Comparison of ENCODE assay signal across 2 cellular contexts in the genomic region with DNA sequence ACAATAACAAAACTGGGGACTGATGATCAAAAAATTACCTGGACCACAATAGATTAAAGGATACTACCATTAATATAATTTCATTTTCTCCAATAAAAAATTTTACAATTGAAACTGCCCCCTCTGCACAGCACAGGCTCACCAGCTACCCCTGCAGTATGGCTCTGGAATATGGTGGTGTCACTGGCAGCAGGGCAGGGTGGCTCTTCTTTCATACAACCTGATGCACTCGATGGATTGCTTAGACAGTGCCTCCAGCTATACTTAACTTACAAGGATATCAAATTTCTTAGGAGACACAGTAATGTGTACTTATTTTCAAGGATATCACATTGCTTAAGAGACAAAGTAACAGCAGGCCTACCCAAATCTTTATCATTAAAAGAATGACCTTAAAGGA.
TF ChIP-seq lines count a peak whose summit lies in the region.

No MANE protein-coding gene starts in this region.

TF ChIP-seq in SK-N-SH treated with all-trans-retinoic acid at 6 μM for 48 hours, 23 proteins besides CTCF, POLR2A, EP300 and RAD21 (continued from another document):
- TF ChIP-seq, protein P1, sequence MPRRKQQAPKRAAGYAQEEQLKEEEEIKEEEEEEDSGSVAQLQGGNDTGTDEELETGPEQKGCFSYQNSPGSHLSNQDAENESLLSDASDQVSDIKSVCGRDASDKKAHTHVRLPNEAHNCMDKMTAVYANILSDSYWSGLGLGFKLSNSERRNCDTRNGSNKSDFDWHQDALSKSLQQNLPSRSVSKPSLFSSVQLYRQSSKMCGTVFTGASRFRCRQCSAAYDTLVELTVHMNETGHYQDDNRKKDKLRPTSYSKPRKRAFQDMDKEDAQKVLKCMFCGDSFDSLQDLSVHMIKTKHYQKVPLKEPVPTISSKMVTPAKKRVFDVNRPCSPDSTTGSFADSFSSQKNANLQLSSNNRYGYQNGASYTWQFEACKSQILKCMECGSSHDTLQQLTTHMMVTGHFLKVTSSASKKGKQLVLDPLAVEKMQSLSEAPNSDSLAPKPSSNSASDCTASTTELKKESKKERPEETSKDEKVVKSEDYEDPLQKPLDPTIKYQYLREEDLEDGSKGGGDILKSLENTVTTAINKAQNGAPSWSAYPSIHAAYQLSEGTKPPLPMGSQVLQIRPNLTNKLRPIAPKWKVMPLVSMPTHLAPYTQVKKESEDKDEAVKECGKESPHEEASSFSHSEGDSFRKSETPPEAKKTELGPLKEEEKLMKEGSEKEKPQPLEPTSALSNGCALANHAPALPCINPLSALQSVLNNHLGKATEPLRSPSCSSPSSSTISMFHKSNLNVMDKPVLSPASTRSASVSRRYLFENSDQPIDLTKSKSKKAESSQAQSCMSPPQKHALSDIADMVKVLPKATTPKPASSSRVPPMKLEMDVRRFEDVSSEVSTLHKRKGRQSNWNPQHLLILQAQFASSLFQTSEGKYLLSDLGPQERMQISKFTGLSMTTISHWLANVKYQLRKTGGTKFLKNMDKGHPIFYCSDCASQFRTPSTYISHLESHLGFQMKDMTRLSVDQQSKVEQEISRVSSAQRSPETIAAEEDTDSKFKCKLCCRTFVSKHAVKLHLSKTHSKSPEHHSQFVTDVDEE (CRISPR knock-in tag; IDR thresholded peaks at IDR 0.05): no peak
- TF ChIP-seq ZC3H10 (CRISPR knock-in tag; IDR thresholded peaks at IDR 0.05) (no peak), PATZ1 (CRISPR knock-in tag; IDR thresholded peaks at IDR 0.05; ENCODE audit: borderline replicate concordance) (no peak), SNAI2 (CRISPR knock-in tag; IDR thresholded peaks at IDR 0.05) (no peak), TOX (CRISPR knock-in tag; IDR thresholded peaks at IDR 0.05; ENCODE audit: borderline replicate concordance) (no peak), ZNF8 (CRISPR knock-in tag; IDR thresholded peaks at IDR 0.05) (no peak), ZNF565 (CRISPR knock-in tag; conservative IDR thresholded peaks at IDR 0.05; ENCODE audit: low read depth) (no peak), PPARA (CRISPR knock-in tag; IDR thresholded peaks at IDR 0.05; ENCODE audit: borderline replicate concordance) (no peak), OSR1 (CRISPR knock-in tag; IDR thresholded peaks at IDR 0.05) (no peak), CSRNP3 (CRISPR knock-in tag; IDR thresholded peaks at IDR 0.05) (no peak), CSDC2 (CRISPR knock-in tag; IDR thresholded peaks at IDR 0.05) (no peak)

TF ChIP-seq in SK-N-SH, 30 proteins besides CTCF, POLR2A, EP300 and RAD21 (continued from another document):
- TF ChIP-seq FOXM1 (IDR thresholded peaks at IDR 0.05; ENCODE audit: low read depth) (no peak), TCF12 (IDR thresholded peaks at IDR 0.05) (no peak), GATA2 (CRISPR knock-in tag; IDR thresholded peaks at IDR 0.05) (no peak), TEAD4 (IDR thresholded peaks at IDR 0.05; ENCODE audit: borderline replicate concordance, insufficient read depth) (no peak), RCOR1 (IDR thresholded peaks at IDR 0.05; ENCODE audit: low read length) (no peak), JUND (IDR thresholded peaks at IDR 0.05) (no peak), GABPA (IDR thresholded peaks at IDR 0.05; ENCODE audit: low read depth) (no peak), NRF1 (IDR thresholded peaks at IDR 0.05; ENCODE audit: low read depth, low read length) (no peak), FOSL2 (IDR thresholded peaks at IDR 0.05; ENCODE audit: borderline replicate concordance, low read depth) (no peak), SMC3 (IDR thresholded peaks at IDR 0.05; ENCODE audit: low read depth, low read length) (no peak), SIN3A (IDR thresholded peaks at IDR 0.05; ENCODE audit: borderline replicate concordance, low read depth, low read length) (no peak), NFIC (IDR thresholded peaks at IDR 0.05; ENCODE audit: borderline replicate concordance) (no peak)
- TF ChIP-seq, protein P2, sequence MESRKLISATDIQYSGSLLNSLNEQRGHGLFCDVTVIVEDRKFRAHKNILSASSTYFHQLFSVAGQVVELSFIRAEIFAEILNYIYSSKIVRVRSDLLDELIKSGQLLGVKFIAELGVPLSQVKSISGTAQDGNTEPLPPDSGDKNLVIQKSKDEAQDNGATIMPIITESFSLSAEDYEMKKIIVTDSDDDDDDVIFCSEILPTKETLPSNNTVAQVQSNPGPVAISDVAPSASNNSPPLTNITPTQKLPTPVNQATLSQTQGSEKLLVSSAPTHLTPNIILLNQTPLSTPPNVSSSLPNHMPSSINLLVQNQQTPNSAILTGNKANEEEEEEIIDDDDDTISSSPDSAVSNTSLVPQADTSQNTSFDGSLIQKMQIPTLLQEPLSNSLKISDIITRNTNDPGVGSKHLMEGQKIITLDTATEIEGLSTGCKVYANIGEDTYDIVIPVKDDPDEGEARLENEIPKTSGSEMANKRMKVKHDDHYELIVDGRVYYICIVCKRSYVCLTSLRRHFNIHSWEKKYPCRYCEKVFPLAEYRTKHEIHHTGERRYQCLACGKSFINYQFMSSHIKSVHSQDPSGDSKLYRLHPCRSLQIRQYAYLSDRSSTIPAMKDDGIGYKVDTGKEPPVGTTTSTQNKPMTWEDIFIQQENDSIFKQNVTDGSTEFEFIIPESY (IDR thresholded peaks at IDR 0.05; ENCODE audit: borderline replicate concordance, low read depth): no peak
- TF ChIP-seq, protein P3, sequence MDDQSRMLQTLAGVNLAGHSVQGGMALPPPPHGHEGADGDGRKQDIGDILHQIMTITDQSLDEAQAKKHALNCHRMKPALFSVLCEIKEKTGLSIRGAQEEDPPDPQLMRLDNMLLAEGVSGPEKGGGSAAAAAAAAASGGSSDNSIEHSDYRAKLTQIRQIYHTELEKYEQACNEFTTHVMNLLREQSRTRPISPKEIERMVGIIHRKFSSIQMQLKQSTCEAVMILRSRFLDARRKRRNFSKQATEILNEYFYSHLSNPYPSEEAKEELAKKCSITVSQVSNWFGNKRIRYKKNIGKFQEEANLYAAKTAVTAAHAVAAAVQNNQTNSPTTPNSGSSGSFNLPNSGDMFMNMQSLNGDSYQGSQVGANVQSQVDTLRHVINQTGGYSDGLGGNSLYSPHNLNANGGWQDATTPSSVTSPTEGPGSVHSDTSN (IDR thresholded peaks at IDR 0.05): no peak
- TF ChIP-seq, protein P4, sequence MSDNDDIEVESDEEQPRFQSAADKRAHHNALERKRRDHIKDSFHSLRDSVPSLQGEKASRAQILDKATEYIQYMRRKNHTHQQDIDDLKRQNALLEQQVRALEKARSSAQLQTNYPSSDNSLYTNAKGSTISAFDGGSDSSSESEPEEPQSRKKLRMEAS (IDR thresholded peaks at IDR 0.05; ENCODE audit: low read depth): no peak
TF ChIP-seq in SK-N-SH: peak in this region for 0.
